10 cellular contexts compared by ENCODE assay signal in the genomic region with DNA sequence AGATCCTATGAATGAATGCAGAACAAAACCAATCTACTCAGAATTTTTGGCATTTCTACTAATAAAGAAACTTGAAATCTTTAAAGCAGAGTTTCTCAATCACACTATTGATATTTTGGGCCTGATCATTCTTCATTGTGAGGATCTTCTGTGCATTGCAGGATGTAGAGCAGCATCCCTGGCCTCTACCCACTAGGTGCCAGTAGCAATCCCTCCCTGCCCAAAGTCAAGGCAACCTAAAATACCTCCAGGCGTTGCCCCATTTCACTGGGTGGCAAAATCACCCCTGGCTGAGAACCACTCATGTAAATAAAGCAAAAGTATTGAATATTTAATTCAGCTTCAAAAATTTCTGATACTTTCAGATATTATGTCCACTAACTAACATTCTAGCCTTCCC.
DNase-seq lines count a peak whose midpoint lies in the region; ATAC-seq and TF ChIP-seq lines count a peak whose summit lies in the region.
"Had no signal": no experiment of that assay in that cellular context is flagged by ENCODE, and none has a peak within 500 bp of the region (broad histone marks: within the 10 kb centered on the region; RNA-seq: fewer than 3 reads in every experiment).

No MANE protein-coding gene starts in this region.

- peak; percentile 8 for DNase-seq in AG09309 (ENCODE audit: low read depth)
- peak; percentile 11 for DNase-seq in RKO (ENCODE audit: low spot score)
- peak; percentile 37 for DNase-seq in fibroblast of pulmonary artery (ENCODE audit: low read depth)
- no peak for DNase-seq in NCI-H2107 (lab: John Stamatoyannopoulos, UW)
- DNase-seq in stimulated activated CD4-positive, alpha-beta T cell treated with anti-CD3 and anti-CD28 coated beads, Interleukin-2, amount 100 ng/mL, for 48 hours, result no peak
- DNase-seq: Caco-2 had no signal

- TF ChIP-seq CTCF in AG09309 (IDR thresholded peaks at IDR 0.05; ENCODE audit: control insufficient read depth, insufficient read depth, low read depth, low read length, missing control alignments) (peak; percentile 75), GM12874 (IDR thresholded peaks at IDR 0.05; ENCODE audit: insufficient read depth, low read depth, low read length) (0 out of 2 replicates have a peak, but pooled peaks have one; percentile 20), fibroblast of pulmonary artery (IDR thresholded peaks at IDR 0.05; ENCODE audit: low read length, missing control alignments) (peak; percentile 51)

- ATAC-seq in HG03460 (IDR thresholded peaks at IDR 0.05; ENCODE audit: unreplicated experiment) (no peak), GM18498 (IDR thresholded peaks at IDR 0.05; ENCODE audit: unreplicated experiment) (no peak)
- ATAC-seq: left lobe of liver had no signal

- H3K4me3 ChIP-seq in AG09309 (ENCODE audit: control insufficient read depth, low read depth, low read length) (no peak overlapping the region), fibroblast of pulmonary artery (replicated peaks; ENCODE audit: low read depth, low read length) (no peak overlapping the region)

Comparison
In these comparisons a context has a peak if more than half of its experiments do, and no peak if none do; other contexts are left out.
1. DNase-seq: peak in AG09309 (single experiment), RKO (single experiment) and fibroblast of pulmonary artery (single experiment); none in NCI-H2107 (single experiment) and stimulated activated CD4-positive, alpha-beta T cell treated with anti-CD3 and anti-CD28 coated beads, Interleukin-2, amount 100 ng/mL, for 48 hours (0 of 2).
2. CTCF ChIP-seq: peak in every context shown above with its lines; median percentile 75 in AG09309; 51 in fibroblast of pulmonary artery; 20 in GM12874.